ENCODE assay signal across 29 cellular contexts in the genomic region with DNA sequence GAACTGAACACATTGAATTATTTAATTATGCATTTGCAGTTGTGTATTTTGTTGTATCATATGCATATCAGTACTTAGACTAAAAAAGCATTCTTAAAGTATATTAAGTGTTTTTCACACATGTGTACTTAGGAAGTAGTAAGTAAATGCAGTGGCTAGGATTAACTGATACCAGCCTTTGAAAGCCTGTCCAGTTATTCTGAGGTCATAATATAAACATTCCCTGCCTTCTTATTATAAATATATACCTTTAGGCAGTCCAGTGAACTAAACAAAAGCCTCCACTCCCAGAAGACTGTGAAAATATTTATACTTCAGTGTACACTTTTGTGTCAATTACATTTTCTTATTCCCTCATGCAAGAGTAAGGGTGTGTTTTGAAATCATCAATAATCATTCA.
"Had no signal": no experiment of that assay in that cellular context is flagged by ENCODE, and none has a peak within 500 bp of the region (broad histone marks: within the 10 kb centered on the region; RNA-seq: fewer than 3 reads in every experiment).

No MANE protein-coding gene starts in this region.

- H3K4me3 Mint-ChIP-seq: immature natural killer cell; memory B cell; naive thymus-derived CD8-positive, alpha-beta T cell; nephron progenitor cell; neural progenitor cell; stimulated activated naive B cell treated with anti-CD40 and anti-IgM and Interleukin-4, amounts not matched to agents 10 μg/mL and 1 μg/mL and 100 μg/mL, for 72 hours had no signal

- H3K4me2 ChIP-seq: neural progenitor cell had no signal

- H3K9ac ChIP-seq: neural progenitor cell had no signal

- DNase-seq: hippocampal formation; immature natural killer cell; islet precursor cell; left ventricle myocardium inferior; naive thymus-derived CD8-positive, alpha-beta T cell; nephron progenitor cell; occipital lobe; ovary; retina; right cardiac atrium; stimulated activated CD4-positive, alpha-beta T cell treated with anti-CD3 and anti-CD28 coated beads, Interleukin-12 subunit alpha, Interleukin-12 subunit beta, amount 100 ng/mL, for 4 hours; stimulated activated CD4-positive, alpha-beta T cell treated with anti-CD3 and anti-CD28 coated beads, Interleukin-15, amount 100 ng/mL, for 24 hours; stimulated activated CD4-positive, alpha-beta T cell treated with anti-CD3 and anti-CD28 coated beads, Interleukin-2, amount 100 ng/mL, for 24 hours; stimulated activated CD4-positive, alpha-beta T cell treated with anti-CD3 and anti-CD28 coated beads, Interleukin-4, amount 100 ng/mL, for 1 hour; stimulated activated naive B cell treated with anti-CD40 and anti-IgM and Interleukin-4, amounts not matched to agents 10 μg/mL and 1 μg/mL and 100 μg/mL, for 72 hours; stimulated activated naive CD8-positive, alpha-beta T cell treated with anti-CD3 and anti-CD28 coated beads, Interleukin-15, Interleukin-2, amounts not matched to agents 100 U/mL and 50 U/mL, for 24 hours; stomach; testis; tibial artery; trophoblast cell; upper lobe of right lung had no signal

- H3K27me3 ChIP-seq: neural progenitor cell, neutrophil, ovary, stomach, testis, tibial artery, upper lobe of right lung had no signal

- ATAC-seq: naive thymus-derived CD8-positive, alpha-beta T cell; right cardiac atrium; sciatic nerve; stimulated activated naive B cell treated with anti-CD40 and anti-IgM and Interleukin-4, amounts not matched to agents 10 μg/mL and 1 μg/mL and 100 μg/mL, for 72 hours; stimulated activated naive CD8-positive, alpha-beta T cell treated with anti-CD3 and anti-CD28 coated beads, Interleukin-15, Interleukin-2, amounts not matched to agents 100 U/mL and 50 U/mL, for 24 hours; upper lobe of right lung had no signal

- H3K27ac ChIP-seq: left ventricle myocardium inferior, neural progenitor cell, neutrophil, ovary, prostate gland, skin epidermis, testis, tibial artery, upper lobe of right lung had no signal

- H3K4me3 ChIP-seq: left ventricle myocardium inferior, lung, neural progenitor cell, ovary, prostate gland, skin epidermis, stomach, testis, tibial artery, upper lobe of right lung had no signal

- H3K9me3 Mint-ChIP-seq: immature natural killer cell; memory B cell; naive thymus-derived CD8-positive, alpha-beta T cell; nephron progenitor cell; neural progenitor cell; stimulated activated naive B cell treated with anti-CD40 and anti-IgM and Interleukin-4, amounts not matched to agents 10 μg/mL and 1 μg/mL and 100 μg/mL, for 72 hours had no signal

- H3K27me3 Mint-ChIP-seq: memory B cell; naive thymus-derived CD8-positive, alpha-beta T cell; stimulated activated naive B cell treated with anti-CD40 and anti-IgM and Interleukin-4, amounts not matched to agents 10 μg/mL and 1 μg/mL and 100 μg/mL, for 72 hours had no signal

- FAIRE-seq: urothelium cell line had no signal

- H3K4me1 Mint-ChIP-seq: memory B cell had no signal

- H3K36me3 ChIP-seq: ovary, prostate gland, upper lobe of right lung had no signal

- H2AFZ ChIP-seq: neural progenitor cell had no signal

- H3K27ac Mint-ChIP-seq: immature natural killer cell; memory B cell; nephron progenitor cell; neural progenitor cell; stimulated activated naive B cell treated with anti-CD40 and anti-IgM and Interleukin-4, amounts not matched to agents 10 μg/mL and 1 μg/mL and 100 μg/mL, for 72 hours had no signal

- H3K9me3 ChIP-seq: left ventricle myocardium inferior, neutrophil, ovary, prostate gland, stomach, testis, tibial artery, upper lobe of right lung had no signal

- H3K4me1 ChIP-seq: prostate gland, testis had no signal
